In genomic region chr7:61576-62360, GRCh38 we compare ENCODE assay signal across 16 cellular contexts.
"Had no signal": no experiment of that assay in that cellular context is flagged by ENCODE, and none has a peak within 500 bp of the region (broad histone marks: within the 10 kb centered on the region; RNA-seq: fewer than 3 reads in every experiment).

No MANE protein-coding gene starts in this region.

- H3K27ac ChIP-seq: epithelial cell of prostate, prostate gland, thyroid gland had no signal

- H3K4me3 Mint-ChIP-seq: activated CD4-positive, alpha-beta T cell treated with anti-CD3 and anti-CD28 coated beads for 36 hours; activated CD8-positive, alpha-beta T cell treated with anti-CD3 and anti-CD28 coated beads for 36 hours; activated naive CD8-positive, alpha-beta T cell treated with anti-CD3 and anti-CD28 coated beads, Interleukin-2, amount 10 ng/mL, durations not matched to agents 7 days and 5 days; activated T-helper 1 cell treated with anti-CD3 and anti-CD28 coated beads, Interleukin-12 subunit alpha, Interleukin-12 subunit beta, Interleukin-2, Interleukin-4 antibody, amounts not matched to agents 30 ng/mL and 10 ng/mL and 1 ng/mL, durations not matched to agents 14 hours and 24 hours and 36 hours; natural killer cell; stimulated activated effector memory CD8-positive, alpha-beta T cell treated with anti-CD3 and anti-CD28 coated beads, Interleukin-12 subunit alpha, Interleukin-12 subunit beta, amount 100 ng/mL, for 72 hours had no signal

- ATAC-seq: activated CD4-positive, alpha-beta T cell treated with anti-CD3 and anti-CD28 coated beads for 36 hours; activated CD8-positive, alpha-beta T cell treated with anti-CD3 and anti-CD28 coated beads for 36 hours; left colon; natural killer cell; stimulated activated effector memory CD8-positive, alpha-beta T cell treated with anti-CD3 and anti-CD28 coated beads, Interleukin-12 subunit alpha, Interleukin-12 subunit beta, amount 100 ng/mL, for 72 hours had no signal

- H3K27me3 ChIP-seq: thyroid gland had no signal

- H3K4me1 Mint-ChIP-seq: activated CD4-positive, alpha-beta T cell treated with anti-CD3 and anti-CD28 coated beads for 36 hours; activated naive CD8-positive, alpha-beta T cell treated with anti-CD3 and anti-CD28 coated beads, Interleukin-2, amount 10 ng/mL, durations not matched to agents 7 days and 5 days; natural killer cell; stimulated activated effector memory CD8-positive, alpha-beta T cell treated with anti-CD3 and anti-CD28 coated beads, Interleukin-12 subunit alpha, Interleukin-12 subunit beta, amount 100 ng/mL, for 72 hours had no signal

- H3K4me1 ChIP-seq: prostate gland had no signal

- H3K4me3 ChIP-seq: prostate gland, thyroid gland had no signal

- H3K36me3 ChIP-seq: prostate gland, thyroid gland had no signal

- H3K36me3 Mint-ChIP-seq: activated naive CD8-positive, alpha-beta T cell treated with anti-CD3 and anti-CD28 coated beads, Interleukin-2, amount 10 ng/mL, durations not matched to agents 7 days and 5 days; natural killer cell; stimulated activated effector memory CD8-positive, alpha-beta T cell treated with anti-CD3 and anti-CD28 coated beads, Interleukin-12 subunit alpha, Interleukin-12 subunit beta, amount 100 ng/mL, for 72 hours had no signal

- H3K9me3 Mint-ChIP-seq: activated CD8-positive, alpha-beta T cell treated with anti-CD3 and anti-CD28 coated beads for 36 hours; activated naive CD8-positive, alpha-beta T cell treated with anti-CD3 and anti-CD28 coated beads, Interleukin-2, amount 10 ng/mL, durations not matched to agents 7 days and 5 days; activated T-helper 1 cell treated with anti-CD3 and anti-CD28 coated beads, Interleukin-12 subunit alpha, Interleukin-12 subunit beta, Interleukin-2, Interleukin-4 antibody, amounts not matched to agents 30 ng/mL and 10 ng/mL and 1 ng/mL, durations not matched to agents 14 hours and 24 hours and 36 hours; natural killer cell; stimulated activated effector memory CD8-positive, alpha-beta T cell treated with anti-CD3 and anti-CD28 coated beads, Interleukin-12 subunit alpha, Interleukin-12 subunit beta, amount 100 ng/mL, for 72 hours had no signal

- H3K9me3 ChIP-seq: prostate gland, thyroid gland had no signal

- H3K27ac Mint-ChIP-seq: activated CD4-positive, alpha-beta T cell treated with anti-CD3 and anti-CD28 coated beads for 36 hours; activated CD8-positive, alpha-beta T cell treated with anti-CD3 and anti-CD28 coated beads for 36 hours; activated naive CD8-positive, alpha-beta T cell treated with anti-CD3 and anti-CD28 coated beads, Interleukin-2, amount 10 ng/mL, durations not matched to agents 7 days and 5 days; activated T-helper 1 cell treated with anti-CD3 and anti-CD28 coated beads, Interleukin-12 subunit alpha, Interleukin-12 subunit beta, Interleukin-2, Interleukin-4 antibody, amounts not matched to agents 30 ng/mL and 10 ng/mL and 1 ng/mL, durations not matched to agents 14 hours and 24 hours and 36 hours; natural killer cell; stimulated activated effector memory CD8-positive, alpha-beta T cell treated with anti-CD3 and anti-CD28 coated beads, Interleukin-12 subunit alpha, Interleukin-12 subunit beta, amount 100 ng/mL, for 72 hours had no signal

- DNase-seq: activated CD4-positive, alpha-beta T cell treated with anti-CD3 and anti-CD28 coated beads for 36 hours; activated CD8-positive, alpha-beta T cell treated with anti-CD3 and anti-CD28 coated beads for 36 hours; activated naive CD4-positive, alpha-beta T cell; activated naive CD8-positive, alpha-beta T cell treated with anti-CD3 and anti-CD28 coated beads, Interleukin-2, amount 10 ng/mL, durations not matched to agents 7 days and 5 days; dermis blood vessel endothelial cell; foreskin melanocyte; left colon; natural killer cell; stimulated activated CD4-positive, alpha-beta T cell treated with anti-CD3 and anti-CD28 coated beads, Interleukin-12 subunit alpha, Interleukin-12 subunit beta, amount 100 ng/mL, for 4 hours; stimulated activated CD4-positive, alpha-beta T cell treated with anti-CD3 and anti-CD28 coated beads, Interleukin-2, amount 100 ng/mL, for 24 hours; T-helper 2 cell; thyroid gland had no signal

- H3K27me3 Mint-ChIP-seq: activated CD4-positive, alpha-beta T cell treated with anti-CD3 and anti-CD28 coated beads for 36 hours; activated CD8-positive, alpha-beta T cell treated with anti-CD3 and anti-CD28 coated beads for 36 hours; activated naive CD8-positive, alpha-beta T cell treated with anti-CD3 and anti-CD28 coated beads, Interleukin-2, amount 10 ng/mL, durations not matched to agents 7 days and 5 days had no signal
